Comparison of ENCODE assay signal across 1 cellular context in the genomic region with DNA sequence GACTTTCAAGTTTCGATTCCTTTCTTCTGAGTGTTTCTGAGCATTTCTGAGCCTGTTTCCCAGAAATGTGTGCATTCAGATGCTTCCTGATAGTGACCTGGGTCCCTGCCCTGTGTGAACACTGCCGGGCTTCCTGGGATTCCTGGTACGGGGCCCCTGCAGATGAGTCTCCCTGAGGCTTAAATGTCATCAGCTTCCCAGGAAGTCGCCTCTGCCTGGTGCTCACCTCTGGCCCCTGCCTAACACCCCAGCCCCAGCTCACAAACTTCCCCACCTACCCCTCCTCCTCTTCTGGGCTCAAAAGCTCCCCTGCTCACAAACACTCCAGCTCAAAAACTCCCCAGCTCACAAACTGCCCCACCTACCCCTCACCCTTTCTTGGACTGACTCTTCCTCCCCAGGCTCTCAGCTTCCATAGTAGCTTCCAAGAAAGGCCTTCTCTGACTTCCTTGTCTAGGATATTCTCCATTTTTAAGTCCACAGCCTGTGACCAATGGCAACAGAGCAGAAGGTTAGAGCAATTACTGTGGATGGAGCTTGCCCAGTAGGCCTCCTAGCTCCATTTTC.
A peak's percentile ranks its signal among the peaks of the same experiment; 100 is the strongest.
TF ChIP-seq lines count a peak whose summit lies in the region.

No MANE protein-coding gene starts in this region.

TF ChIP-seq in HepG2, 621 proteins besides CTCF, POLR2A, EP300 and RAD21 (continued from another document and continues in another):
- peak; percentile 45; the same call in 1 of the 2 replicates for TF ChIP-seq SALL1 (CRISPR knock-in tag; IDR thresholded peaks at IDR 0.05)
- TF ChIP-seq MEF2D (CRISPR knock-in tag; IDR thresholded peaks at IDR 0.05): no peak
- 0 out of 2 replicates have a peak, but pooled peaks have one; percentile 13 for TF ChIP-seq KLF6 (CRISPR knock-in tag; IDR thresholded peaks at IDR 0.05)
- TF ChIP-seq ETV5 (CRISPR knock-in tag; IDR thresholded peaks at IDR 0.05; ENCODE audit: borderline replicate concordance): peak; percentile 62; the same call in 1 of the 2 replicates
- peak; percentile 63; the same call in 1 of the 2 replicates for TF ChIP-seq PHF21A (CRISPR knock-in tag; IDR thresholded peaks at IDR 0.05)
- TF ChIP-seq, protein P1, sequence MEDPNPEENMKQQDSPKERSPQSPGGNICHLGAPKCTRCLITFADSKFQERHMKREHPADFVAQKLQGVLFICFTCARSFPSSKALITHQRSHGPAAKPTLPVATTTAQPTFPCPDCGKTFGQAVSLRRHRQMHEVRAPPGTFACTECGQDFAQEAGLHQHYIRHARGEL (CRISPR knock-in tag; IDR thresholded peaks at IDR 0.05): no peak
- TF ChIP-seq GLMP (CRISPR knock-in tag; IDR thresholded peaks at IDR 0.05; ENCODE audit: borderline replicate concordance): no peak
- TF ChIP-seq ZNF484 (CRISPR knock-in tag; IDR thresholded peaks at IDR 0.05; ENCODE audit: borderline replicate concordance, low read depth): no peak
- no peak for TF ChIP-seq ATAD3A (CRISPR knock-in tag; IDR thresholded peaks at IDR 0.05)
- TF ChIP-seq, protein P2, sequence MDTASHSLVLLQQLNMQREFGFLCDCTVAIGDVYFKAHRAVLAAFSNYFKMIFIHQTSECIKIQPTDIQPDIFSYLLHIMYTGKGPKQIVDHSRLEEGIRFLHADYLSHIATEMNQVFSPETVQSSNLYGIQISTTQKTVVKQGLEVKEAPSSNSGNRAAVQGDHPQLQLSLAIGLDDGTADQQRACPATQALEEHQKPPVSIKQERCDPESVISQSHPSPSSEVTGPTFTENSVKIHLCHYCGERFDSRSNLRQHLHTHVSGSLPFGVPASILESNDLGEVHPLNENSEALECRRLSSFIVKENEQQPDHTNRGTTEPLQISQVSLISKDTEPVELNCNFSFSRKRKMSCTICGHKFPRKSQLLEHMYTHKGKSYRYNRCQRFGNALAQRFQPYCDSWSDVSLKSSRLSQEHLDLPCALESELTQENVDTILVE (CRISPR knock-in tag; IDR thresholded peaks at IDR 0.05): 0 out of 2 replicates have a peak, but pooled peaks have one; percentile 46
- 0 out of 2 replicates have a peak, but pooled peaks have one; percentile 28 for TF ChIP-seq ZSCAN25 (CRISPR knock-in tag; IDR thresholded peaks at IDR 0.05)
- 0 out of 2 replicates have a peak, but pooled peaks have one; percentile 48 for TF ChIP-seq NR2F2 (IDR thresholded peaks at IDR 0.05; ENCODE audit: borderline replicate concordance, low read depth)
- peak; percentile 59; the same call in 1 of the 2 replicates for TF ChIP-seq GABPB1 (CRISPR knock-in tag; IDR thresholded peaks at IDR 0.05)
- no peak for TF ChIP-seq NFE2L1 (CRISPR knock-in tag; IDR thresholded peaks at IDR 0.05; ENCODE audit: borderline replicate concordance)
- TF ChIP-seq, protein P3, sequence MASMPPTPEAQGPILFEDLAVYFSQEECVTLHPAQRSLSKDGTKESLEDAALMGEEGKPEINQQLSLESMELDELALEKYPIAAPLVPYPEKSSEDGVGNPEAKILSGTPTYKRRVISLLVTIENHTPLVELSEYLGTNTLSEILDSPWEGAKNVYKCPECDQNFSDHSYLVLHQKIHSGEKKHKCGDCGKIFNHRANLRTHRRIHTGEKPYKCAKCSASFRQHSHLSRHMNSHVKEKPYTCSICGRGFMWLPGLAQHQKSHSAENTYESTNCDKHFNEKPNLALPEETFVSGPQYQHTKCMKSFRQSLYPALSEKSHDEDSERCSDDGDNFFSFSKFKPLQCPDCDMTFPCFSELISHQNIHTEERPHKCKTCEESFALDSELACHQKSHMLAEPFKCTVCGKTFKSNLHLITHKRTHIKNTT (CRISPR knock-in tag; IDR thresholded peaks at IDR 0.05): no peak
- TF ChIP-seq TERF1 (CRISPR knock-in tag; IDR thresholded peaks at IDR 0.05): no peak
- no peak for TF ChIP-seq ZNF263 (CRISPR knock-in tag; IDR thresholded peaks at IDR 0.05)
- no peak for TF ChIP-seq SP1 (IDR thresholded peaks at IDR 0.05)
- no peak; the same call in 1 of the 2 replicates for TF ChIP-seq SP1 (CRISPR knock-in tag; IDR thresholded peaks at IDR 0.05)
- TF ChIP-seq, protein P4, sequence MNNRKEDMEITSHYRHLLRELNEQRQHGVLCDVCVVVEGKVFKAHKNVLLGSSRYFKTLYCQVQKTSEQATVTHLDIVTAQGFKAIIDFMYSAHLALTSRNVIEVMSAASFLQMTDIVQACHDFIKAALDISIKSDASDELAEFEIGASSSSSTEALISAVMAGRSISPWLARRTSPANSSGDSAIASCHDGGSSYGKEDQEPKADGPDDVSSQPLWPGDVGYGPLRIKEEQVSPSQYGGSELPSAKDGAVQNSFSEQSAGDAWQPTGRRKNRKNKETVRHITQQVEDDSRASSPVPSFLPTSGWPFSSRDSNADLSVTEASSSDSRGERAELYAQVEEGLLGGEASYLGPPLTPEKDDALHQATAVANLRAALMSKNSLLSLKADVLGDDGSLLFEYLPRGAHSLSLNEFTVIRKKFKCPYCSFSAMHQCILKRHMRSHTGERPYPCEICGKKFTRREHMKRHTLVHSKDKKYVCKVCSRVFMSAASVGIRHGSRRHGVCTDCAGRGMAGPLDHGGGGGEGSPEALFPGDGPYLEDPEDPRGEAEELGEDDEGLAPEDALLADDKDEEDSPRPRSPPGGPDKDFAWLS (CRISPR knock-in tag; IDR thresholded peaks at IDR 0.05; ENCODE audit: borderline replicate concordance): no peak
- TF ChIP-seq AGO1 (IDR thresholded peaks at IDR 0.05; ENCODE audit: low read depth, low read length, poor library complexity, severe bottlenecking): no peak
- no peak for TF ChIP-seq SIN3B (IDR thresholded peaks at IDR 0.05; ENCODE audit: low read length)
- no peak for TF ChIP-seq TCF12 (IDR thresholded peaks at IDR 0.05)
- no peak for TF ChIP-seq TCF12 (CRISPR knock-in tag; IDR thresholded peaks at IDR 0.05)
- TF ChIP-seq, protein P5, sequence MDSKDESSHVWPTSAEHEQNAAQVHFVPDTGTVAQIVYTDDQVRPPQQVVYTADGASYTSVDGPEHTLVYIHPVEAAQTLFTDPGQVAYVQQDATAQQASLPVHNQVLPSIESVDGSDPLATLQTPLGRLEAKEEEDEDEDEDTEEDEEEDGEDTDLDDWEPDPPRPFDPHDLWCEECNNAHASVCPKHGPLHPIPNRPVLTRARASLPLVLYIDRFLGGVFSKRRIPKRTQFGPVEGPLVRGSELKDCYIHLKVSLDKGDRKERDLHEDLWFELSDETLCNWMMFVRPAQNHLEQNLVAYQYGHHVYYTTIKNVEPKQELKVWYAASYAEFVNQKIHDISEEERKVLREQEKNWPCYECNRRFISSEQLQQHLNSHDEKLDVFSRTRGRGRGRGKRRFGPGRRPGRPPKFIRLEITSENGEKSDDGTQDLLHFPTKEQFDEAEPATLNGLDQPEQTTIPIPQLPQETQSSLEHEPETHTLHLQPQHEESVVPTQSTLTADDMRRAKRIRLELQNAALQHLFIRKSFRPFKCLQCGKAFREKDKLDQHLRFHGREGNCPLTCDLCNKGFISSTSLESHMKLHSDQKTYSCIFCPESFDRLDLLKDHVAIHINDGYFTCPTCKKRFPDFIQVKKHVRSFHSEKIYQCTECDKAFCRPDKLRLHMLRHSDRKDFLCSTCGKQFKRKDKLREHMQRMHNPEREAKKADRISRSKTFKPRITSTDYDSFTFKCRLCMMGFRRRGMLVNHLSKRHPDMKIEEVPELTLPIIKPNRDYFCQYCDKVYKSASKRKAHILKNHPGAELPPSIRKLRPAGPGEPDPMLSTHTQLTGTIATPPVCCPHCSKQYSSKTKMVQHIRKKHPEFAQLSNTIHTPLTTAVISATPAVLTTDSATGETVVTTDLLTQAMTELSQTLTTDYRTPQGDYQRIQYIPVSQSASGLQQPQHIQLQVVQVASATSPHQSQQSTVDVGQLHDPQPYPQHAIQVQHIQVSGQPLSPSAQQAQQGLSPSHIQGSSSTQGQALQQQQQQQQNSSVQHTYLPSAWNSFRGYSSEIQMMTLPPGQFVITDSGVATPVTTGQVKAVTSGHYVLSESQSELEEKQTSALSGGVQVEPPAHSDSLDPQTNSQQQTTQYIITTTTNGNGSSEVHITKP (CRISPR knock-in tag; IDR thresholded peaks at IDR 0.05; ENCODE audit: low read depth): peak; percentile 56; the same call in 1 of the 2 replicates
- TF ChIP-seq ZNF33A (CRISPR knock-in tag; IDR thresholded peaks at IDR 0.05; ENCODE audit: borderline replicate concordance): no peak
- TF ChIP-seq ZNF501 (CRISPR knock-in tag; IDR thresholded peaks at IDR 0.05): peak; percentile 66
- no peak for TF ChIP-seq FOXK2 (IDR thresholded peaks at IDR 0.05)
- 0 out of 2 replicates have a peak, but pooled peaks have one; percentile 32 for TF ChIP-seq ZNF792 (CRISPR knock-in tag; IDR thresholded peaks at IDR 0.05)
- peak; percentile 4; the same call in 1 of the 2 replicates for TF ChIP-seq STAG1 (CRISPR knock-in tag; IDR thresholded peaks at IDR 0.05)
- no peak for TF ChIP-seq ZNF317 (CRISPR knock-in tag; IDR thresholded peaks at IDR 0.05)
- TF ChIP-seq TAF1 (CRISPR knock-in tag; IDR thresholded peaks at IDR 0.05): peak; percentile 25; the same call in 1 of the 2 replicates
- TF ChIP-seq ZNF280B (CRISPR knock-in tag; IDR thresholded peaks at IDR 0.05; ENCODE audit: borderline replicate concordance): no peak
- TF ChIP-seq ZNF574 (CRISPR knock-in tag; IDR thresholded peaks at IDR 0.05): peak; percentile 34; the same call in 1 of the 2 replicates
- TF ChIP-seq BCL3 (CRISPR knock-in tag; IDR thresholded peaks at IDR 0.05): no peak
- no peak for TF ChIP-seq ZNF557 (CRISPR knock-in tag; IDR thresholded peaks at IDR 0.05)
- TF ChIP-seq FOXA3 (CRISPR knock-in tag; IDR thresholded peaks at IDR 0.05): peak; percentile 62
- TF ChIP-seq SOX13 (IDR thresholded peaks at IDR 0.05): no peak; the same call in 1 of the 2 replicates
- TF ChIP-seq SOX13 (CRISPR knock-in tag; conservative IDR thresholded peaks at IDR 0.05 in 1 of 2, IDR thresholded peaks at IDR 0.05 in 1 of 2): peak in 1 of 2 experiments; percentile 63; a peak in 2 of 4 replicates
- TF ChIP-seq ARHGAP35 (CRISPR knock-in tag; IDR thresholded peaks at IDR 0.05; ENCODE audit: borderline replicate concordance): peak; percentile 29; the same call in 1 of the 2 replicates
- no peak for TF ChIP-seq ZNF747 (CRISPR knock-in tag; IDR thresholded peaks at IDR 0.05; ENCODE audit: borderline replicate concordance)
- TF ChIP-seq XRCC5 (optimal IDR thresholded peaks at IDR 0.05; ENCODE audit: low read length): peak; percentile 66
